ENCODE assay signal across 21 cellular contexts in the genomic region with DNA sequence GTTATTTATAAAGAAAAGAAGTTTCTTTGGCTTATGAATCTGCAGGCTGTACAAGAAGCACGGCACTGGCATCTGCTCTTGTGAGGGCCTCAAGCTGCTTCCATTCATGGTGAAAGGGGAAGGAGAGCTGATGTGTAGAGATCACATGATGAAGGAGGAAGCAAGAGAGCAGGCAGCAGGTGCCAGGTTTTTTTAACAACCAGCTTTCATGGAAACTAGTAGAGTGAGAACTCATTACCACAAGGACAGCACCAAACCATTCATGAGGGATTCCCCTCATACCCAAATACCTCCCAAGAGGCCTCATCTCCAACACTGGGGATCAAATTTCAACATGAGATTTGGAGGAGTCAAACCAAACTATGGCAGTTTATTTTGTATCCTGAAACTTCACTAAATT.
"Had no signal": no experiment of that assay in that cellular context is flagged by ENCODE, and none has a peak within 500 bp of the region (broad histone marks: within the 10 kb centered on the region; RNA-seq: fewer than 3 reads in every experiment).

No MANE protein-coding gene starts in this region.

- ATAC-seq: activated naive CD8-positive, alpha-beta T cell treated with anti-CD3 and anti-CD28 coated beads, Interleukin-2, amount 50 U/mL, for 24 hours; activated T-cell treated with anti-CD3 and anti-CD28 coated beads, Interleukin-2, amount 50 U/mL, for 4 hours; body of pancreas; gastroesophageal sphincter; left colon; mucosa of descending colon; sciatic nerve; stimulated activated memory B cell treated with anti-CD40 and anti-IgM and Interleukin-4, amounts not matched to agents 10 μg/mL and 1 μg/mL and 100 μg/mL, for 72 hours had no signal

- DNase-seq: activated B cell treated with CpG ODN at 0.5 μM for 24 hours; activated CD4-positive, alpha-beta T cell treated with anti-CD3 and anti-CD28 coated beads for 4 hours; activated CD4-positive, alpha-beta T cell treated with anti-CD3 and anti-CD28 coated beads, Interleukin-2, amount 50 U/mL, for 48 hours; activated CD8-positive, alpha-beta memory T cell treated with anti-CD3 and anti-CD28 coated beads, Interleukin-2, amount 50 U/mL, for 48 hours; activated naive CD4-positive, alpha-beta T cell treated with anti-CD3 and anti-CD28 coated beads for 36 hours; activated naive CD8-positive, alpha-beta T cell treated with anti-CD3 and anti-CD28 coated beads, Interleukin-2, amount 50 U/mL, for 24 hours; activated T-cell treated with anti-CD3 and anti-CD28 coated beads, Interleukin-2, amount 50 U/mL, for 4 hours; anterior cingulate cortex; body of pancreas; head of caudate nucleus; hypothalamus; left colon; mesenchymal stem cell; mucosa of descending colon; naive B cell; stimulated activated CD4-positive, alpha-beta T cell treated with anti-CD3 and anti-CD28 coated beads, Interleukin-15, amount 100 ng/mL, for 24 hours; T-helper 9 cell; transverse colon had no signal
